ENCODE assay signal across 17 cellular contexts in the genomic region with DNA sequence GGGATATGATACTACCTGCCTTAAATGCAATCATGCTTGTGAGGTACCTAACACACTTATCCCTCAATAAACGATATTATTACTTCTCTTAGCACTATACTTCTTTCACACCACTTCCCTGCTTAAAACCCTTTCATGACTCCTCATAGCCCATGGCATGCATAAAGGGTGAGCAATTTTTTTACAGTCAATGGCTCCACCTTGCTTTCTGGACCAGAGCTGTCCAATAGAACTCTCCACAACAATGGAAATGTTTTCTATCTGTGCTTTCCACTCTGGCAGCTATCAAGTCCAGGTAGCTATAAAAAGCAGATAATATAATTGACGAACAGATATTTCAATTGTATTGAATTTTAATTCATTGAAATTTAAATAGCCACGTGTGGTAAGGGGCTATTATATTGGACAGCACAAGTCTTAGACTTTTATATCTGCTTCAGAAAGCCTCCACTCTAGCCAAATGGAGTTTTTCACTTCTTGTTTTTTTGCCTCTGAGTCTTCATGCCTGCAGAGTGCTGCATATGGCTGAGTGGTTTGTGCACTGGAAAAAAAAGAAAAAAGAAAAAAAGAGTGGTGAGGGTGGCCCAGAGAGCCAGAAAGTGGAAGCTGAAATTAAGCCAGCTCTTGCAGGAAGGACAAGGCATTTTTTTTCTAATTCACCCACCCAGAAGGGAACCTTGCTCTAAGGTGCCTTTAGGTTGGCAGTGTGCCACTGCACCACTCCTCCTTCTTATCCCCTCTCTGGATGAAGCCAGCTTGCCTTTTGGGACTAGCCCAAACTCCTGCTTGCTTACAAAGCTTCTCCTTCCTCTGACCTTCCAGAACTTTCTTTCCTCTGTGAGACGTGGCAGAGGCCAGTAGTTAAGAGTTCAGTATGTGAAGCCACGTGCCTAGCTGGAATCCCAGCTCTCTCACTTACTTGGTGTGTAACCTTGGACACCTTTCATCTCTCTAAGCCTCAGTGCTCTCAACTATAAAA.
DNase-seq lines count a peak whose midpoint lies in the region; ATAC-seq and TF ChIP-seq lines count a peak whose summit lies in the region.
"Had no signal": no experiment of that assay in that cellular context is flagged by ENCODE, and none has a peak within 500 bp of the region (broad histone marks: within the 10 kb centered on the region; RNA-seq: fewer than 3 reads in every experiment).

No MANE protein-coding gene starts in this region.

- no peak for TF ChIP-seq EP300 in transverse colon (IDR thresholded peaks at IDR 0.05; ENCODE audit: low read depth)

- TF ChIP-seq POLR2A in heart left ventricle (IDR thresholded peaks at IDR 0.05): no peak
- no peak for TF ChIP-seq POLR2A in transverse colon (IDR thresholded peaks at IDR 0.05)

- no peaks in the 10 kb centered on the region for H3K79me2 ChIP-seq in fibroblast of lung (ENCODE audit: control insufficient read depth, insufficient read depth, low read length)

- TF ChIP-seq CTCF in left ventricle myocardium inferior (IDR thresholded peaks at IDR 0.05; ENCODE audit: borderline replicate concordance) (peak; percentile 12), heart left ventricle (IDR thresholded peaks at IDR 0.05) (peak in 1 of 12 donors; percentile 11), fibroblast of lung (conservative IDR thresholded peaks at IDR 0.05 in 1 of 2, IDR thresholded peaks at IDR 0.05 in 1 of 2; ENCODE audit: low read depth in 1 of 2, low read length in 2 of 2) (no peak), transverse colon (IDR thresholded peaks at IDR 0.05) (no peak)

- H3K4me3 ChIP-seq in left ventricle myocardium inferior (no peak overlapping the region), heart left ventricle (no peak overlapping the region), fibroblast of lung (replicated peaks in 1 of 4; ENCODE audit: control extremely low read depth in 1 of 4, insufficient read depth in 1 of 4, low read depth in 3 of 4, low read length in 4 of 4) (no peak overlapping the region), transverse colon (no peak overlapping the region), SJCRH30 (no peak overlapping the region)
- H3K4me3 ChIP-seq: PC-9 had no signal

- H3K27me3 ChIP-seq in left ventricle myocardium inferior (ENCODE audit: low read depth) (peaks cover 32% of the 10 kb centered on the region), heart left ventricle (no peaks in the 10 kb centered on the region), fibroblast of lung (ENCODE audit: control insufficient read depth, insufficient read depth, low read length) (no peaks in the 10 kb centered on the region), transverse colon (no peaks in the 10 kb centered on the region), SJCRH30 (no peaks in the 10 kb centered on the region)

- in situ Hi-C loops in transverse colon (cut with MboI; ENCODE audit: low pct_ligation_motif_present in 1 of 4, low pct_unique_long_range_greater_than_20kb in 1 of 4, low sequenced_read_pairs in 3 of 4): no loop called here

- H3K9me3 ChIP-seq in left ventricle myocardium inferior (replicated peaks): peaks cover 3% of the 10 kb centered on the region
- H3K9me3 ChIP-seq in heart left ventricle: no peaks in the 10 kb centered on the region
- no peaks in the 10 kb centered on the region for H3K9me3 ChIP-seq in fibroblast of lung (ENCODE audit: control insufficient read depth, insufficient read depth, low read depth, low read length)
- no peaks in the 10 kb centered on the region for H3K9me3 ChIP-seq in transverse colon
- H3K9me3 ChIP-seq in SJCRH30 (replicated peaks): no peaks in the 10 kb centered on the region

- H3K4me2 ChIP-seq in fibroblast of lung (ENCODE audit: extremely low read depth, insufficient read depth, low read length): peak overlapping the region; percentile 46
- H3K4me2 ChIP-seq: PC-9 had no signal

- H3K36me3 ChIP-seq in left ventricle myocardium inferior (no peaks in the 10 kb centered on the region), heart left ventricle (no peaks in the 10 kb centered on the region), fibroblast of lung (ENCODE audit: control insufficient read depth, insufficient read depth, low read length) (no peaks in the 10 kb centered on the region), transverse colon (no peaks in the 10 kb centered on the region), SJCRH30 (no peaks in the 10 kb centered on the region)

- H2AFZ ChIP-seq in fibroblast of lung (ENCODE audit: low read length): no peak overlapping the region
- H2AFZ ChIP-seq: PC-9 had no signal

- intact Hi-C loops in left ventricle myocardium inferior (cut with micrococcal nuclease): loop anchor here (10.0 kb wide), 1 partner anchor 312 kb away; no protein-coding TSS in a partner anchor
- intact Hi-C loops in heart left ventricle (cut with DNase I): loop anchor here in 1 of 10 donors (10.0 kb wide), 1 partner anchor 312 kb away; no protein-coding TSS in a partner anchor
- intact Hi-C loops in transverse colon (cut with DNase I; ENCODE audit: low total_unique reads): no loop called here

- H4K20me1 ChIP-seq in fibroblast of lung (ENCODE audit: control insufficient read depth, extremely low read depth, insufficient read depth, low read length): no peaks in the 10 kb centered on the region

- DNase-seq in left ventricle myocardium inferior: no peak
- DNase-seq in heart left ventricle: no peak
- peak; percentile 85 for DNase-seq in MV-4-11 (lab: John Stamatoyannopoulos, UW)
- DNase-seq in fibroblast of lung (ENCODE audit: low read depth in 2 of 2): peak in 1 of 2 donors; percentile 53
- peak; percentile 9 for DNase-seq in transverse colon
- DNase-seq in SJCRH30: no peak
- DNase-seq in germinal center (ENCODE audit: low spot score): no peak
- DNase-seq: activated CD4-positive, alpha-beta T cell treated with anti-CD3 and anti-CD28 coated beads for 1 hour; activated naive CD8-positive, alpha-beta T cell treated with anti-CD3 and anti-CD28 coated beads, Interleukin-2, amount 10 ng/mL, durations not matched to agents 7 days and 5 days; AML-193; central memory CD4-positive, alpha-beta T cell; hippocampal formation; NCI-H1092; NCI-H446; PC-9; T-helper 1 cell had no signal

- H3K27ac ChIP-seq in left ventricle myocardium inferior (replicated peaks) (no peak overlapping the region), heart left ventricle (no peak overlapping the region), fibroblast of lung (ENCODE audit: insufficient read depth, low read length) (peak overlapping the region; percentile 94), transverse colon (peak overlapping the region in 1 of 4 donors; percentile 23), SJCRH30 (no peak overlapping the region)
- H3K27ac ChIP-seq: PC-9 had no signal

- WGBS in heart left ventricle, 4 donors: 49 to 63% (median 54%) methylated on average over 5 of the region's 5 CpGs
- WGBS in transverse colon (ENCODE audit: low coverage in 1 of 2), 2 donors: 51% methylated on average over 5 of the region's 5 CpGs

- H3K9ac ChIP-seq in fibroblast of lung (ENCODE audit: insufficient read depth, low read length): no peak overlapping the region

- ATAC-seq in heart left ventricle: no peak
- no peak for ATAC-seq in GM18909 (IDR thresholded peaks at IDR 0.05; ENCODE audit: poor library complexity, unreplicated experiment)

- H3K4me1 ChIP-seq in left ventricle myocardium inferior (no peaks in the 10 kb centered on the region), heart left ventricle (peaks cover 0 to 9% (median 0%) of the 10 kb centered on the region in 12 donors), fibroblast of lung (ENCODE audit: control insufficient read depth, extremely low read depth, insufficient read depth, low read length) (peaks cover 53% of the 10 kb centered on the region), transverse colon (peaks cover 0 to 6% (median 5%) of the 10 kb centered on the region in 4 donors), SJCRH30 (peaks cover 46% of the 10 kb centered on the region)

Comparison
In these comparisons a context has a peak if more than half of its experiments do, and no peak if none do; other contexts are left out.
1. DNase-seq: peak in MV-4-11 (single experiment) and transverse colon (single experiment); none in left ventricle myocardium inferior (single experiment), heart left ventricle (0 of 5), SJCRH30 (0 of 2) and germinal center (single experiment).